In genomic region chr1:175443332-175443731, GRCh38 we compare ENCODE assay signal across 15 cellular contexts.
"Had no signal": no experiment of that assay in that cellular context is flagged by ENCODE, and none has a peak within 500 bp of the region (broad histone marks: within the 10 kb centered on the region; RNA-seq: fewer than 3 reads in every experiment).

No MANE protein-coding gene starts in this region.

- H3K27me3 ChIP-seq: gastrocnemius medialis, left lung, neutrophil, pancreas, sigmoid colon, upper lobe of left lung had no signal

- H3K27ac ChIP-seq: gastrocnemius medialis, left lung, neutrophil, pancreas, sigmoid colon, thoracic aorta, upper lobe of left lung had no signal

- H3K9me3 ChIP-seq: gastrocnemius medialis, left lung, neutrophil, pancreas, sigmoid colon, thoracic aorta, upper lobe of left lung had no signal

- H3K36me3 ChIP-seq: gastrocnemius medialis, left lung, neutrophil, pancreas, sigmoid colon, thoracic aorta, upper lobe of left lung had no signal

- H3K4me3 ChIP-seq: gastrocnemius medialis, left lung, pancreas, sigmoid colon, thoracic aorta, upper lobe of left lung had no signal

- H3K4me1 ChIP-seq: gastrocnemius medialis, left lung, pancreas, sigmoid colon, upper lobe of left lung had no signal

- ATAC-seq: activated CD4-positive, CD25-positive, alpha-beta regulatory T cell treated with anti-CD3 and anti-CD28 coated beads, Interleukin-2, amount 50 U/mL, for 24 hours; esophagus mucosa; gastrocnemius medialis; left lung; pancreas; stimulated activated naive B cell treated with anti-CD40 and anti-IgM and Interleukin-4, amounts not matched to agents 10 μg/mL and 1 μg/mL and 100 μg/mL, for 72 hours had no signal

- DNase-seq: activated CD4-positive, alpha-beta T cell treated with anti-CD3 and anti-CD28 coated beads, Interleukin-2, amount 50 U/mL, for 1 hour; activated CD8-positive, alpha-beta memory T cell treated with anti-CD3 and anti-CD28 coated beads, Interleukin-2, amount 50 U/mL, for 48 hours; effector CD8-positive, alpha-beta T cell; gastrocnemius medialis; head of caudate nucleus; left lung; pancreas; sigmoid colon; stimulated activated CD4-positive, alpha-beta T cell treated with anti-CD3 and anti-CD28 coated beads, Interleukin-4, amount 100 ng/mL, for 24 hours; stimulated activated naive B cell treated with anti-CD40 and anti-IgM and Interleukin-4, amounts not matched to agents 10 μg/mL and 1 μg/mL and 100 μg/mL, for 72 hours; upper lobe of left lung had no signal
